In the genomic region with DNA sequence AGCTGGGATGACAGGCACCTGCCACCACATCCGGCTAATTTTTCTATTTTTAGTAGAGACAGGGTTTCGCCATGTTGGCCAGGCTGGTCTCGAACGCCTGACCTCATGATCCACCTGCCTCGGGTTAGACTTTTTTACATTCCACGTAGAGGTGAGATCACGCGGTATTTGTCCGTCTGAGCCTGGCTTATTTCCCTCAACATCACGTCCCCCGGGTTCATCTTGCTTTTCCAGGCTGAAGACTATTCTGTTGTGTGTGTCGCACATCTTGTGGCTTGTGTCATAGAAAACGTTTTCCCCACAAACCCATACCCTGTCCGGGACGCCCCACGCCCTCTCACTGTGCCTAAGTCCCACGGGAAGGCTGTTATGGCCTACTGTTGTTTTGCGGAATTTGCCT, we compare ENCODE assay signal across 14 cellular contexts.
DNase-seq lines count a peak whose midpoint lies in the region; ATAC-seq and TF ChIP-seq lines count a peak whose summit lies in the region.
"Had no signal": no experiment of that assay in that cellular context is flagged by ENCODE, and none has a peak within 500 bp of the region (broad histone marks: within the 10 kb centered on the region; RNA-seq: fewer than 3 reads in every experiment).

No MANE protein-coding gene starts in this region.

- H3K27ac Mint-ChIP-seq in activated CD4-positive, alpha-beta T cell treated with anti-CD3 and anti-CD28 coated beads, Interleukin-2, amount 10 ng/mL, durations not matched to agents 7 days and 5 days = peak overlapping the region; percentile 34
- H3K27ac Mint-ChIP-seq in activated B cell treated with CpG ODN at 0.5 μM for 24 hours = peak overlapping the region; percentile 33
- peak overlapping the region; percentile 55 for H3K27ac Mint-ChIP-seq in stimulated activated memory B cell treated with anti-CD40 and anti-IgM and Interleukin-4, amounts not matched to agents 10 μg/mL and 1 μg/mL and 100 μg/mL, for 72 hours
- no peak overlapping the region for H3K27ac Mint-ChIP-seq in Calu3 (ENCODE audit: unreplicated experiment)

- no peak overlapping the region for H3K4me3 ChIP-seq in testis
- H3K4me3 ChIP-seq: GM23248, ovary had no signal

- H3K36me3 ChIP-seq in testis (ENCODE audit: low read depth, missing control alignments) = no peaks in the 10 kb centered on the region
- H3K36me3 ChIP-seq: ovary had no signal

- H3K27me3 ChIP-seq in testis = no peaks in the 10 kb centered on the region
- H3K27me3 ChIP-seq: ovary had no signal

- ATAC-seq in HG03097 (IDR thresholded peaks at IDR 0.05; ENCODE audit: low FRiP score, unreplicated experiment) = peak; percentile 46
- ATAC-seq in activated B cell treated with CpG ODN at 0.5 μM for 24 hours (ENCODE audit: low read depth) = no peak
- no peak for ATAC-seq in stimulated activated memory B cell treated with anti-CD40 and anti-IgM and Interleukin-4, amounts not matched to agents 10 μg/mL and 1 μg/mL and 100 μg/mL, for 72 hours

- H3K9me3 Mint-ChIP-seq in activated CD4-positive, alpha-beta T cell treated with anti-CD3 and anti-CD28 coated beads, Interleukin-2, amount 10 ng/mL, durations not matched to agents 7 days and 5 days = no peaks in the 10 kb centered on the region
- no peaks in the 10 kb centered on the region for H3K9me3 Mint-ChIP-seq in activated B cell treated with CpG ODN at 0.5 μM for 24 hours
- H3K9me3 Mint-ChIP-seq in stimulated activated memory B cell treated with anti-CD40 and anti-IgM and Interleukin-4, amounts not matched to agents 10 μg/mL and 1 μg/mL and 100 μg/mL, for 72 hours = no peaks in the 10 kb centered on the region
- peaks cover 18% of the 10 kb centered on the region for H3K9me3 Mint-ChIP-seq in Calu3 (ENCODE audit: low read depth, unreplicated experiment)

- no TSS peak for BruUV-seq in Calu3 (replicated peaks; lab: Mats Ljungman, UMichigan)

- CTCF ChIA-PET in activated CD4-positive, alpha-beta T cell treated with anti-CD3 and anti-CD28 coated beads, Interleukin-2, amount 10 ng/mL, durations not matched to agents 7 days and 5 days (lab: Charles Lee) = no interaction called here
- CTCF ChIA-PET in activated B cell treated with CpG ODN at 0.5 μM for 24 hours (lab: Charles Lee) (no interaction called here), Calu3 (lab: Charles Lee) (no interaction called here)

- WGBS in testis, 2 donors = 86 to 88% methylated on average over 18 of the region's 18 CpGs

- H3K9me3 ChIP-seq in testis = no peaks in the 10 kb centered on the region
- H3K9me3 ChIP-seq: ovary had no signal

- H3K4me3 Mint-ChIP-seq in activated CD4-positive, alpha-beta T cell treated with anti-CD3 and anti-CD28 coated beads, Interleukin-2, amount 10 ng/mL, durations not matched to agents 7 days and 5 days = peak overlapping the region; percentile 58
- H3K4me3 Mint-ChIP-seq in activated B cell treated with CpG ODN at 0.5 μM for 24 hours (peak overlapping the region; percentile 56), Calu3 (ENCODE audit: low read depth, unreplicated experiment) (no peak overlapping the region)
- peak overlapping the region; percentile 33 for H3K4me3 Mint-ChIP-seq in stimulated activated memory B cell treated with anti-CD40 and anti-IgM and Interleukin-4, amounts not matched to agents 10 μg/mL and 1 μg/mL and 100 μg/mL, for 72 hours

- POLR2A ChIA-PET in activated CD4-positive, alpha-beta T cell treated with anti-CD3 and anti-CD28 coated beads, Interleukin-2, amount 10 ng/mL, durations not matched to agents 7 days and 5 days (lab: Charles Lee) = no interaction called here
- POLR2A ChIA-PET in activated B cell treated with CpG ODN at 0.5 μM for 24 hours (lab: Charles Lee) = no interaction called here

- no peaks in the 10 kb centered on the region for H3K4me1 ChIP-seq in testis

- H3K4me1 Mint-ChIP-seq in activated CD4-positive, alpha-beta T cell treated with anti-CD3 and anti-CD28 coated beads, Interleukin-2, amount 10 ng/mL, durations not matched to agents 7 days and 5 days = peaks cover 19% of the 10 kb centered on the region
- H3K4me1 Mint-ChIP-seq in activated B cell treated with CpG ODN at 0.5 μM for 24 hours (peaks cover 21% of the 10 kb centered on the region), Calu3 (ENCODE audit: low read depth, unreplicated experiment) (no peaks in the 10 kb centered on the region)
- H3K4me1 Mint-ChIP-seq in stimulated activated memory B cell treated with anti-CD40 and anti-IgM and Interleukin-4, amounts not matched to agents 10 μg/mL and 1 μg/mL and 100 μg/mL, for 72 hours = peaks cover 21% of the 10 kb centered on the region

- TF ChIP-seq POLR2A in testis (IDR thresholded peaks at IDR 0.05) = no peak

- TF ChIP-seq CTCF in activated B cell treated with CpG ODN at 0.5 μM for 24 hours (IDR thresholded peaks at IDR 0.05) (no peak), Calu3 (IDR thresholded peaks at IDR 0.05; ENCODE audit: unreplicated experiment) (no peak), testis (IDR thresholded peaks at IDR 0.05) (no peak)

- no peak for DNase-seq in activated CD4-positive, alpha-beta T cell treated with anti-CD3 and anti-CD28 coated beads, Interleukin-2, amount 10 ng/mL, durations not matched to agents 7 days and 5 days
- no peak for DNase-seq in activated CD4-positive, alpha-beta T cell treated with anti-CD3 and anti-CD28 coated beads for 1 hour
- DNase-seq in activated B cell treated with CpG ODN at 0.5 μM for 24 hours (no peak), Calu3 (no peak), testis (no peak), HT-29 (ENCODE audit: low spot score) (no peak)
- DNase-seq: ACHN; erythroblast; GM23248; NCI-H1694 treated with DMSO at 0.1 percent for 48 hours; ovary; stimulated activated CD4-positive, alpha-beta T cell treated with anti-CD3 and anti-CD28 coated beads, Interleukin-2, amount 100 ng/mL, for 48 hours had no signal

- intact Hi-C loops in activated B cell treated with CpG ODN at 0.5 μM for 24 hours (cut with micrococcal nuclease) (loop anchor here (5.0 kb wide), 1 partner anchor 640 kb away; the partner anchor contains the start of gene PPP2R3B), Calu3 (cut with micrococcal nuclease; ENCODE audit: unreplicated experiment) (no loop called here), testis (cut with DNase I; ENCODE audit: low total_unique reads) (no loop called here)

- no peaks in the 10 kb centered on the region for H3K36me3 Mint-ChIP-seq in activated CD4-positive, alpha-beta T cell treated with anti-CD3 and anti-CD28 coated beads, Interleukin-2, amount 10 ng/mL, durations not matched to agents 7 days and 5 days (ENCODE audit: low read depth)
- H3K36me3 Mint-ChIP-seq in activated B cell treated with CpG ODN at 0.5 μM for 24 hours (ENCODE audit: low read depth) = no peaks in the 10 kb centered on the region
- no peaks in the 10 kb centered on the region for H3K36me3 Mint-ChIP-seq in stimulated activated memory B cell treated with anti-CD40 and anti-IgM and Interleukin-4, amounts not matched to agents 10 μg/mL and 1 μg/mL and 100 μg/mL, for 72 hours
- H3K36me3 Mint-ChIP-seq in Calu3 (ENCODE audit: insufficient read depth, unreplicated experiment) = no peaks in the 10 kb centered on the region

- no peak overlapping the region for H3K27ac ChIP-seq in testis
- H3K27ac ChIP-seq: GM23248, ovary had no signal

- H3K27me3 Mint-ChIP-seq in activated CD4-positive, alpha-beta T cell treated with anti-CD3 and anti-CD28 coated beads, Interleukin-2, amount 10 ng/mL, durations not matched to agents 7 days and 5 days = peaks cover 5% of the 10 kb centered on the region
- H3K27me3 Mint-ChIP-seq in activated B cell treated with CpG ODN at 0.5 μM for 24 hours = peaks cover 4% of the 10 kb centered on the region
- H3K27me3 Mint-ChIP-seq in stimulated activated memory B cell treated with anti-CD40 and anti-IgM and Interleukin-4, amounts not matched to agents 10 μg/mL and 1 μg/mL and 100 μg/mL, for 72 hours = peaks cover 42% of the 10 kb centered on the region
- H3K27me3 Mint-ChIP-seq in Calu3 (ENCODE audit: unreplicated experiment) = no peaks in the 10 kb centered on the region
